Comparison of ENCODE assay signal across 24 cellular contexts in the genomic region with DNA sequence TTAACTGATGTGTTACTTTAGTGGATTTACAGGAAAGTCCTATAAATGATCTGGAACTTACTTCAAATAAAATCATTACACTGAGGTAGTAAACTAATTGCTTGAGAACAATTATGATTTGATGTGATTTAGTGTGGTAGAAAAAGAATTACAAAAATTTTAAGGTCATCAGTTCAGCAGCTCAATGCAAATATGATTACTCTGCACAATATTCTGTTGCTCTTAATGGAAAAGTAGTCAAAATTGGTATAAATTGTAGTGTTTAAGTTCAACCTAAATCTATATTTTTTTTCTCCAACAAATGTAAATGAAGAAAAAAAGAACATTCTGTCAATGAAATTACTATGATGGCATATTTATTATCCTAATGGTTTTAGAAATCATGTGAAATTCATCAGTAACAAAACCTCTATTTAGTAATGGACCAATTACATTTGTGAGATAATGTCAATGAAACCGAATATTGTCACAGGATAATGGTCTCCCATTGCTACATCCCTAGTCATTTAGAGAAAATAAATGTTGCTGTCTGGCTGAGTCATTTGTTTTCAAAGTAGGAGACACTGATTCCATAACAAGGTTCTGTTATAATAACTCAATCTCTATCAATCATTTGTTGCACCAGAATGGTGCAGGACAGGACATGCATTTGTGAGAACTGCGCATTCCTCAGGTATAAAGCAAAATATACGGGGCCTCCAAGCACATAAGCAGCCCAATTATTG.
DNase-seq lines count a peak whose midpoint lies in the region; ATAC-seq, FAIRE-seq and TF ChIP-seq lines count a peak whose summit lies in the region.
"Had no signal": no experiment of that assay in that cellular context is flagged by ENCODE, and none has a peak within 500 bp of the region (broad histone marks: within the 10 kb centered on the region; RNA-seq: fewer than 3 reads in every experiment).

No MANE protein-coding gene starts in this region.

- no peak overlapping the region for H3K27ac ChIP-seq in GM23338 (ENCODE audit: low read depth)
- H3K27ac ChIP-seq in keratinocyte (ENCODE audit: control insufficient read depth, insufficient read depth, low read length): peak overlapping the region; percentile 46
- H3K27ac ChIP-seq: brain microvascular endothelial cell, colonic mucosa, transverse colon, WERI-Rb-1 had no signal

- H3K4me3 ChIP-seq in GM23338 (no peak overlapping the region), keratinocyte (ENCODE audit: control insufficient read depth in 2 of 3, extremely low read depth in 1 of 3, insufficient read depth in 2 of 3, low read depth in 1 of 3, low read length in 3 of 3) (no peak overlapping the region)
- H3K4me3 ChIP-seq: colonic mucosa, transverse colon had no signal

- H3K27ac Mint-ChIP-seq in GM23338: peak overlapping the region; percentile 87
- no peak overlapping the region for H3K27ac Mint-ChIP-seq in activated CD8-positive, alpha-beta T cell treated with anti-CD3 and anti-CD28 coated beads for 36 hours
- H3K27ac Mint-ChIP-seq in WTC11: no peak overlapping the region
- H3K27ac Mint-ChIP-seq: CD4-positive, alpha-beta memory T cell; naive B cell; stimulated activated naive CD8-positive, alpha-beta T cell treated with anti-CD3 and anti-CD28 coated beads, Interleukin-15, amount 100 ng/mL, for 72 hours; T-helper 17 cell had no signal

- H3K9me1 ChIP-seq in keratinocyte (ENCODE audit: control insufficient read depth, extremely low read depth, insufficient read depth, low read length): no peaks in the 10 kb centered on the region

- peaks cover 5% of the 10 kb centered on the region; the same call in 2 of the 3 replicates for H3K4me1 Mint-ChIP-seq in GM23338
- H3K4me1 Mint-ChIP-seq in activated CD8-positive, alpha-beta T cell treated with anti-CD3 and anti-CD28 coated beads for 36 hours (ENCODE audit: low read depth): no peaks in the 10 kb centered on the region
- H3K4me1 Mint-ChIP-seq in WTC11: no peaks in the 10 kb centered on the region; the same call in 1 of the 2 replicates
- H3K4me1 Mint-ChIP-seq: CD4-positive, alpha-beta memory T cell; naive B cell; stimulated activated naive CD8-positive, alpha-beta T cell treated with anti-CD3 and anti-CD28 coated beads, Interleukin-15, amount 100 ng/mL, for 72 hours; T-helper 17 cell had no signal

- FAIRE-seq in keratinocyte (lab: Jason Lieb, UNC): peak; percentile 66

- H3K9me3 Mint-ChIP-seq in GM23338 (no peaks in the 10 kb centered on the region), WTC11 (no peaks in the 10 kb centered on the region)
- H3K9me3 Mint-ChIP-seq in activated CD8-positive, alpha-beta T cell treated with anti-CD3 and anti-CD28 coated beads for 36 hours: no peaks in the 10 kb centered on the region
- H3K9me3 Mint-ChIP-seq: stimulated activated naive CD8-positive, alpha-beta T cell treated with anti-CD3 and anti-CD28 coated beads, Interleukin-15, amount 100 ng/mL, for 72 hours had no signal

- CTCF ChIA-PET in activated CD8-positive, alpha-beta T cell treated with anti-CD3 and anti-CD28 coated beads for 36 hours (lab: Charles Lee): no interaction called here
- CTCF ChIA-PET in WTC11 (lab: Charles Lee): no interaction called here

- H2AFZ ChIP-seq in GM23338 (no peak overlapping the region), keratinocyte (ENCODE audit: control insufficient read depth, low read length) (no peak overlapping the region)

- no peaks in the 10 kb centered on the region for H3F3A ChIP-seq in GM23338 (replicated peaks; ENCODE audit: low read depth)

- H3K36me3 ChIP-seq in GM23338 (ENCODE audit: insufficient read depth): no peaks in the 10 kb centered on the region
- no peaks in the 10 kb centered on the region for H3K36me3 ChIP-seq in keratinocyte (ENCODE audit: control insufficient read depth in 2 of 2, extremely low read depth in 1 of 2, insufficient read depth in 2 of 2, low read length in 2 of 2)
- H3K36me3 ChIP-seq: brain microvascular endothelial cell, transverse colon, WERI-Rb-1 had no signal

- no peaks in the 10 kb centered on the region for H4K20me1 ChIP-seq in GM23338 (replicated peaks; ENCODE audit: insufficient read depth)
- no peaks in the 10 kb centered on the region for H4K20me1 ChIP-seq in keratinocyte (ENCODE audit: control insufficient read depth, extremely low read depth, insufficient read depth, low read length)

- H3K27me3 Mint-ChIP-seq in GM23338 (ENCODE audit: insufficient read depth, low read depth, poor library complexity) (no peaks in the 10 kb centered on the region), WTC11 (ENCODE audit: low read depth) (no peaks in the 10 kb centered on the region)
- H3K27me3 Mint-ChIP-seq in activated CD8-positive, alpha-beta T cell treated with anti-CD3 and anti-CD28 coated beads for 36 hours: no peaks in the 10 kb centered on the region
- H3K27me3 Mint-ChIP-seq: CD4-positive, alpha-beta memory T cell; naive B cell; stimulated activated naive CD8-positive, alpha-beta T cell treated with anti-CD3 and anti-CD28 coated beads, Interleukin-15, amount 100 ng/mL, for 72 hours had no signal

- no peak overlapping the region for H3K9ac ChIP-seq in keratinocyte (ENCODE audit: control insufficient read depth, extremely low read depth, insufficient read depth, low read length)

- dilution Hi-C loops in keratinocyte (cut with MboI; ENCODE audit: extremely low pct_ligation_motif_present, low sequenced_read_pairs): no loop called here

- H3K4me3 Mint-ChIP-seq in GM23338: no peak overlapping the region
- no peak overlapping the region for H3K4me3 Mint-ChIP-seq in activated CD8-positive, alpha-beta T cell treated with anti-CD3 and anti-CD28 coated beads for 36 hours
- no peak overlapping the region for H3K4me3 Mint-ChIP-seq in WTC11
- H3K4me3 Mint-ChIP-seq: CD4-positive, alpha-beta memory T cell; naive B cell; stimulated activated naive CD8-positive, alpha-beta T cell treated with anti-CD3 and anti-CD28 coated beads, Interleukin-15, amount 100 ng/mL, for 72 hours; T-helper 17 cell had no signal

- intact Hi-C loops in activated CD8-positive, alpha-beta T cell treated with anti-CD3 and anti-CD28 coated beads for 36 hours (cut with micrococcal nuclease): no loop called here

- ATAC-seq in GM23338: no peak
- ATAC-seq in activated CD8-positive, alpha-beta T cell treated with anti-CD3 and anti-CD28 coated beads for 36 hours: no peak
- ATAC-seq in WTC11: no peak
- ATAC-seq: PC-3; right cardiac atrium; stimulated activated naive CD8-positive, alpha-beta T cell treated with anti-CD3 and anti-CD28 coated beads, Interleukin-15, amount 100 ng/mL, for 72 hours; T-helper 17 cell had no signal

- H3K27me3 ChIP-seq in GM23338 (ENCODE audit: insufficient read depth) (no peaks in the 10 kb centered on the region), keratinocyte (ENCODE audit: control insufficient read depth, extremely low read depth, insufficient read depth, low read length) (no peaks in the 10 kb centered on the region)
- H3K27me3 ChIP-seq: brain microvascular endothelial cell, colonic mucosa, transverse colon had no signal

- POLR2A ChIA-PET in activated CD8-positive, alpha-beta T cell treated with anti-CD3 and anti-CD28 coated beads for 36 hours (lab: Charles Lee): no interaction called here
- POLR2A ChIA-PET in WTC11 (lab: Charles Lee): no interaction called here

- DNase-seq in GM23338 (ENCODE audit: low spot score) (no peak), NCI-H146 (lab: John Stamatoyannopoulos, UW) (peak; percentile 65), SK-N-DZ (ENCODE audit: low spot score) (peak; percentile 1), keratinocyte (ENCODE audit: low read depth, low spot score) (no peak), retina (no peak), activated gamma-delta T cell (lab: John Stamatoyannopoulos, UW) (no peak), WTC11 (ENCODE audit: low spot score) (no peak)
- no peak for DNase-seq in activated CD8-positive, alpha-beta T cell treated with anti-CD3 and anti-CD28 coated beads for 36 hours
- DNase-seq: activated CD4-positive, alpha-beta T cell treated with anti-CD3 and anti-CD28 coated beads, Interleukin-2, amount 50 U/mL, for 1 hour; activated CD8-positive, alpha-beta memory T cell treated with anti-CD3 and anti-CD28 coated beads, Interleukin-2, amount 50 U/mL, for 48 hours; brain microvascular endothelial cell; CD4-positive, alpha-beta memory T cell; colonic mucosa; head of caudate nucleus; mesendoderm; naive B cell; NCI-H1092; PC-3; right cardiac atrium; SHP77 treated with DMSO at 0.1 percent for 48 hours; stimulated activated naive CD8-positive, alpha-beta T cell treated with anti-CD3 and anti-CD28 coated beads, Interleukin-15, amount 100 ng/mL, for 72 hours; T-helper 17 cell; transverse colon; WERI-Rb-1 had no signal

- TF ChIP-seq CTCF in GM23338 (conservative IDR thresholded peaks at IDR 0.05; ENCODE audit: low read depth in 2 of 2) (no peak), keratinocyte (optimal IDR thresholded peaks at IDR 0.05 in 1 of 3, IDR thresholded peaks at IDR 0.05 in 1 of 3, conservative IDR thresholded peaks at IDR 0.05 in 1 of 3; ENCODE audit: extremely low read depth in 1 of 3, insufficient read depth in 2 of 3, low read length in 3 of 3) (no peak), WTC11 (IDR thresholded peaks at IDR 0.05) (no peak)
- no peak for TF ChIP-seq CTCF in activated CD8-positive, alpha-beta T cell treated with anti-CD3 and anti-CD28 coated beads for 36 hours (IDR thresholded peaks at IDR 0.05)

- no peaks in the 10 kb centered on the region for H3K9me3 ChIP-seq in keratinocyte (ENCODE audit: control insufficient read depth, low read depth, low read length)
- H3K9me3 ChIP-seq: colonic mucosa, transverse colon had no signal

- H3K4me1 ChIP-seq in GM23338 (ENCODE audit: insufficient read depth) (no peaks in the 10 kb centered on the region), keratinocyte (ENCODE audit: control insufficient read depth, extremely low read depth, insufficient read depth, low read length) (peaks cover 18% of the 10 kb centered on the region)
- H3K4me1 ChIP-seq: colonic mucosa had no signal

- H3K36me3 Mint-ChIP-seq in GM23338 (ENCODE audit: low read depth) (no peaks in the 10 kb centered on the region), WTC11 (no peaks in the 10 kb centered on the region)
- no peaks in the 10 kb centered on the region for H3K36me3 Mint-ChIP-seq in activated CD8-positive, alpha-beta T cell treated with anti-CD3 and anti-CD28 coated beads for 36 hours (ENCODE audit: low read depth)
- H3K36me3 Mint-ChIP-seq: CD4-positive, alpha-beta memory T cell; naive B cell had no signal

- no peaks in the 10 kb centered on the region for H3K9me2 ChIP-seq in GM23338 (ENCODE audit: insufficient read depth)

- H3K79me2 ChIP-seq in GM23338 (replicated peaks; ENCODE audit: insufficient read depth) (no peaks in the 10 kb centered on the region), keratinocyte (ENCODE audit: control insufficient read depth, insufficient read depth, low read length) (no peaks in the 10 kb centered on the region)

- H3K4me2 ChIP-seq in GM23338 (no peak overlapping the region), keratinocyte (ENCODE audit: control insufficient read depth, extremely low read depth, insufficient read depth, low read depth, low read length) (peak overlapping the region; percentile 66)

TF ChIP-seq in GM23338, 12 proteins besides CTCF, POLR2A, EP300 and RAD21 (continues in another document):
- TF ChIP-seq JUNB (IDR thresholded peaks at IDR 0.05; ENCODE audit: unreplicated experiment): no peak
- TF ChIP-seq CREB1 (CRISPR knock-in tag; IDR thresholded peaks at IDR 0.05; ENCODE audit: low read depth): no peak

Comparison
In these comparisons a context has a peak if more than half of its experiments do, and no peak if none do; other contexts are left out.
1. DNase-seq: peak in NCI-H146 (single experiment) and SK-N-DZ (single experiment); none in GM23338 (single experiment), keratinocyte (single experiment), activated CD8-positive, alpha-beta T cell treated with anti-CD3 and anti-CD28 coated beads for 36 hours (single experiment), retina (single experiment), activated gamma-delta T cell (single experiment) and WTC11 (single experiment).